In genomic region chr6:155132617-155133016, GRCh38 we compare ENCODE assay signal across 20 cellular contexts.
"Had no signal": no experiment of that assay in that cellular context is flagged by ENCODE, and none has a peak within 500 bp of the region (broad histone marks: within the 10 kb centered on the region; RNA-seq: fewer than 3 reads in every experiment).

No MANE protein-coding gene starts in this region.

- H3K27ac ChIP-seq: body of pancreas, foreskin keratinocyte, tibial nerve, uterus had no signal

- H3K36me3 ChIP-seq: tibial nerve, uterus had no signal

- H3K27me3 ChIP-seq: body of pancreas, foreskin keratinocyte, tibial nerve, uterus had no signal

- H3K4me1 ChIP-seq: body of pancreas, foreskin keratinocyte, tibial nerve, uterus had no signal

- DNase-seq: activated CD4-positive, alpha-beta memory T cell treated with anti-CD3 and anti-CD28 coated beads for 36 hours; activated CD4-positive, alpha-beta T cell treated with anti-CD3 and anti-CD28 coated beads for 1 hour; activated CD8-positive, alpha-beta memory T cell treated with anti-CD3 and anti-CD28 coated beads, Interleukin-2, amount 10 ng/mL, durations not matched to agents 7 days and 5 days; activated gamma-delta T cell; activated T-cell treated with anti-CD3 and anti-CD28 coated beads, Interleukin-2, amount 50 U/mL, for 24 hours; amniotic stem cell; body of pancreas; effector memory CD8-positive, alpha-beta T cell; foreskin keratinocyte; head of caudate nucleus; immature natural killer cell; mesendoderm; nucleus accumbens; posterior cingulate gyrus; retina; stimulated activated CD4-positive, alpha-beta T cell treated with anti-CD3 and anti-CD28 coated beads, Interleukin-2, amount 100 ng/mL, for 48 hours; stimulated activated naive B cell treated with anti-CD40 and anti-IgM and Interleukin-4, amounts not matched to agents 10 μg/mL and 1 μg/mL and 100 μg/mL, for 72 hours; substantia nigra; uterus had no signal

- H3K4me3 ChIP-seq: body of pancreas, tibial nerve, uterus had no signal

- H3K9me3 ChIP-seq: body of pancreas, tibial nerve, uterus had no signal
